Comparison of ENCODE assay signal across 21 cellular contexts in the genomic region with DNA sequence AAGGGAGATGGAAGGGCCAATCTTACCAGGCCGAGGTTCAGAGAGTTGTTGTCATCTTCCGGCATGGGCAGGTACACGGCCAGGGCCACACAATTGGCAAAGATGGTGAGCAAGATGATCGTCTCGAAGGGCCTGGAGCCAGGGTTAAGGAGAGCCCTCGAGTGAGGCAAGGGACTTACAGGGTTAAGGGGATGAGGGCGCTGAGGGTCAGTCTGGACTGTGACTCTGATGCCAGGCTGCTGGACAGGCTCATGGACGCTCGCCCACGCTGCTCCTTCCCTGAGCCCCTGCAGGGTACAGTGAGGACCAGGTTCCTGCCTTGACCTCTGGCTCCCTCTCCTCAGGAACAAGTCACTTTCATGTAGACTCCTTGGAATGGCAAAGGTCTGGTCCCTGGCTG. TPM values are rescaled to one million over a fixed set of nuclear protein-coding genes. Genes with fewer than 3 reads are reported as not detected.
"Had no signal": no experiment of that assay in that cellular context is flagged by ENCODE, and none has a peak within 500 bp of the region (broad histone marks: within the 10 kb centered on the region; RNA-seq: fewer than 3 reads in every experiment).

No MANE protein-coding gene starts in this region.

- DNase-seq: Karpas-422, KG1, MG63, NCI-H1092, NCI-H1436, NCI-H187, NCI-H2029, NCI-H2081 treated with DMSO at 0.1 percent for 48 hours, NCI-H2171, NCI-H226, NCI-H446, NCI-H510A, NCI-H524 treated with DMSO at 0.1 percent for 48 hours, NCI-H69, NCI-H774, RPMI8226, SHP77, SK-N-SH had no signal

- H3K9ac ChIP-seq: SK-N-SH had no signal

- FAIRE-seq: RCC 7860 had no signal

- H3K36me3 ChIP-seq: MG63 had no signal

- H3K27me3 ChIP-seq: MG63 had no signal

- H3K4me3 ChIP-seq: MG63 had no signal

- H3K9me3 ChIP-seq: MG63, SK-N-SH had no signal

RNA-seq across cellular contexts. Expression of gene CACNA1S, which starts 2.1 kb away (rescaled TPM):
- total RNA-seq: HT-29, SK-MEL-5 had no signal
- polyA plus RNA-seq: SK-N-SH had no signal

RNA-seq across cellular contexts. Expression of gene ASCL5, which starts 16.8 kb away (rescaled TPM):
- total RNA-seq: HT-29, SK-MEL-5 had no signal
- polyA plus RNA-seq: SK-N-SH had no signal
